9 cellular contexts compared by ENCODE assay signal in genomic region chr12:49567302-49567610, GRCh38. TPM values are rescaled to one million over a fixed set of nuclear protein-coding genes. Genes with fewer than 3 reads are reported as not detected.
DNase-seq lines count a peak whose midpoint lies in the region; ATAC-seq and TF ChIP-seq lines count a peak whose summit lies in the region.
"Had no signal": no experiment of that assay in that cellular context is flagged by ENCODE, and none has a peak within 500 bp of the region (broad histone marks: within the 10 kb centered on the region; RNA-seq: fewer than 3 reads in every experiment).

No MANE protein-coding gene starts in this region.

- peaks cover 2% of the 10 kb centered on the region; the same call in 1 of the 2 replicates for H3K36me3 ChIP-seq in GM23248 (ENCODE audit: low read depth)
- H3K36me3 ChIP-seq in heart left ventricle = peaks cover 0 to 32% (median 28%) of the 10 kb centered on the region in 9 donors
- peaks cover 25 to 31% (median 29%) of the 10 kb centered on the region in 3 donors for H3K36me3 ChIP-seq in skeletal muscle tissue (ENCODE audit: control insufficient read depth in 3 of 3, insufficient read depth in 3 of 3, low read length in 3 of 3)

- peaks cover 51% of the 10 kb centered on the region for H3K4me1 Mint-ChIP-seq in T-helper 17 cell

- peaks cover 60% of the 10 kb centered on the region for H3K79me2 ChIP-seq in GM23248 (ENCODE audit: insufficient read depth)

- H3K27ac ChIP-seq in AG04450 (ENCODE audit: low read depth, low read length) = no peak overlapping the region
- H3K27ac ChIP-seq in GM23248 = no peak overlapping the region
- peak overlapping the region; percentile 61 to 98 (median 94) for H3K27ac ChIP-seq in heart left ventricle
- H3K27ac ChIP-seq in skeletal muscle tissue (ENCODE audit: low read depth, low read length) = peak overlapping the region; percentile 94

- peaks cover 8% of the 10 kb centered on the region for H3K36me3 Mint-ChIP-seq in T-helper 17 cell (ENCODE audit: low read depth)

- ATAC-seq in T-helper 17 cell = peak; percentile 12
- ATAC-seq in heart left ventricle = peak in 3 of 4 donors; percentile 1 to 5 (median 1)

- intact Hi-C loops in heart left ventricle (cut with DNase I) = no loop called here

- H3K4me1 ChIP-seq in GM23248 (ENCODE audit: insufficient read depth) (peaks cover 11% of the 10 kb centered on the region; the same call in 1 of the 2 replicates), heart left ventricle (peaks cover 0 to 62% (median 43%) of the 10 kb centered on the region in 12 donors), skeletal muscle tissue (ENCODE audit: control insufficient read depth in 3 of 3, insufficient read depth in 3 of 3, low read length in 3 of 3) (peaks cover 48 to 72% (median 52%) of the 10 kb centered on the region in 3 donors)

- no peak for TF ChIP-seq POLR2A in heart left ventricle (IDR thresholded peaks at IDR 0.05)

- in situ Hi-C loops in GM23248 (cut with MboI) = no loop called here

- no peaks in the 10 kb centered on the region; the same call in 1 of the 2 replicates for H3K9me3 ChIP-seq in AG04450 (ENCODE audit: control insufficient read depth, insufficient read depth, low read length)
- no peaks in the 10 kb centered on the region for H3K9me3 ChIP-seq in GM23248 (ENCODE audit: low read depth)
- no peaks in the 10 kb centered on the region for H3K9me3 ChIP-seq in T-helper 17 cell (ENCODE audit: control insufficient read depth, low read length, poor library complexity, severe bottlenecking)
- H3K9me3 ChIP-seq in heart left ventricle = no peaks in the 10 kb centered on the region
- no peaks in the 10 kb centered on the region for H3K9me3 ChIP-seq in skeletal muscle tissue (ENCODE audit: control insufficient read depth in 3 of 3, low read length in 3 of 3)

- no peaks in the 10 kb centered on the region for H3K9me2 ChIP-seq in GM23248 (ENCODE audit: insufficient read depth)

- POLR2A ChIA-PET in AG04450 (lab: Yijun Ruan, JAX) = interaction anchor here (0.6 to 1.5 kb wide), 10 partner anchors 9 to 1562 kb away, joined by 3 to 7 read pairs (median 4); partner anchors contain the start of genes TMBIM6 and TROAP

- peak overlapping the region; percentile 96 for H3K9ac ChIP-seq in GM23248
- peak overlapping the region; percentile 95 to 99 (median 97) for H3K9ac ChIP-seq in skeletal muscle tissue (ENCODE audit: low read depth in 1 of 3, low read length in 3 of 3)

- no peaks in the 10 kb centered on the region for H3K27me3 Mint-ChIP-seq in T-helper 17 cell

- DNase-seq in AG04450 (ENCODE audit: low read depth, low spot score) (no peak), GM23248 (no peak), T-helper 17 cell (no peak), heart left ventricle (no peak), DMS153 treated with DMSO at 0.1 percent for 48 hours (lab: John Stamatoyannopoulos, UW; ENCODE audit: unreplicated experiment) (no peak), OCI-M2 (lab: John Stamatoyannopoulos, UW; ENCODE audit: unreplicated experiment) (no peak), GOT3 (lab: John Stamatoyannopoulos, UW) (no peak)

- peak overlapping the region; percentile 87 for H3K4me2 ChIP-seq in GM23248 (ENCODE audit: unreplicated experiment)

- H4K20me1 ChIP-seq in GM23248 (ENCODE audit: insufficient read depth) = no peaks in the 10 kb centered on the region

- TF ChIP-seq CTCF in AG04450 (IDR thresholded peaks at IDR 0.05; ENCODE audit: low read depth, low read length) = no peak
- TF ChIP-seq CTCF in heart left ventricle (IDR thresholded peaks at IDR 0.05) = no peak

- no peaks in the 10 kb centered on the region for H3F3A ChIP-seq in GM23248 (ENCODE audit: insufficient read depth)

- peak overlapping the region; percentile 97 for H2AFZ ChIP-seq in GM23248

- H3K4me3 ChIP-seq in AG04450 (ENCODE audit: low read depth, low read length) (peak overlapping the region; percentile 100), GM23248 (peak overlapping the region; percentile 99), heart left ventricle (peak overlapping the region; percentile 50 to 99 (median 82)), skeletal muscle tissue (ENCODE audit: low read length in 3 of 3) (peak overlapping the region; percentile 78 to 100 (median 97))

- peak overlapping the region; percentile 99 for H3K4me3 Mint-ChIP-seq in T-helper 17 cell

- 7 to 8% methylated on average over 11 of the region's 11 CpGs for WGBS in GM23248 (ENCODE audit: low coverage in 1 of 2, low lambda C conversion rate in 2 of 2, missing lambda C conversion rate in 2 of 2), 2 experiments
- 5 to 9% (median 6%) methylated on average over 11 of the region's 11 CpGs for WGBS in heart left ventricle, 4 donors

- CTCF ChIA-PET in AG04450 (lab: Charles Lee) = interaction anchor here (0.5 to 1.7 kb wide), 4 partner anchors 13 to 236 kb away, joined by 3 to 5 read pairs (median 4); no protein-coding TSS in a partner anchor

- H3K27ac Mint-ChIP-seq in T-helper 17 cell = peak overlapping the region; percentile 99

- H3K27me3 ChIP-seq in AG04450 (ENCODE audit: control insufficient read depth, insufficient read depth, low read length) = no peaks in the 10 kb centered on the region
- no peaks in the 10 kb centered on the region for H3K27me3 ChIP-seq in GM23248 (replicated peaks; ENCODE audit: insufficient read depth)
- no peaks in the 10 kb centered on the region for H3K27me3 ChIP-seq in heart left ventricle
- no peaks in the 10 kb centered on the region for H3K27me3 ChIP-seq in skeletal muscle tissue (ENCODE audit: control insufficient read depth in 3 of 3, insufficient read depth in 3 of 3, low read length in 3 of 3)

RNA-seq across cellular contexts. Expression of gene MCRS1, which starts 0.7 kb away (rescaled TPM):
- 47.0 and 54.2 TPM in 2 replicates for polyA plus RNA-seq in AG04450 (2011; rRNA removed)
- polyA minus RNA-seq in AG04450 (2011; rRNA and poly(A)+ RNA removed) = 55.0 and 80.9 TPM in 2 replicates
- 54.9 and 60.4 TPM in 2 replicates for total RNA-seq in GM23248 (2014; rRNA removed; shearing (Covaris generic))
- 64.2 and 66.0 TPM in 2 replicates for polyA plus RNA-seq in GM23248 (2016; fragmentation: Nextera tagmentation; extraction: Ambion mirVana)
- 10 to 100 TPM; 78.0 to 92.2 TPM for total RNA-seq in T-helper 17 cell
- 100 to 1,000 TPM in 3 of 9 donors, 10 to 100 TPM in 6; 70.0 to 122 (median 88.3) TPM for total RNA-seq in heart left ventricle
- 10 to 100 TPM; 64.2 to 80.3 TPM for polyA plus RNA-seq in heart left ventricle
- 33.9 TPM for total RNA-seq in skeletal muscle tissue

RNA-seq across cellular contexts. Expression of gene KCNH3, which starts 28.4 kb away (rescaled TPM):
- 0.01 and 0.11 TPM in 2 replicates for polyA plus RNA-seq in AG04450 (2011; rRNA removed)
- not detected in 2 replicates for polyA minus RNA-seq in AG04450 (2011; rRNA and poly(A)+ RNA removed)
- total RNA-seq in GM23248 (2014; rRNA removed; shearing (Covaris generic)) = not detected in 2 replicates
- 0.09 and 0.10 TPM in 2 replicates for polyA plus RNA-seq in GM23248 (2016; fragmentation: Nextera tagmentation; extraction: Ambion mirVana)
- total RNA-seq in T-helper 17 cell = 1 to 10 TPM; 2.7 to 3.1 TPM
- 1 to 10 TPM in 3 of 9 donors, under 1 TPM in 6; 0.19 to 2.2 (median 0.40) TPM for total RNA-seq in heart left ventricle
- polyA plus RNA-seq in heart left ventricle = under 1 TPM; 0.14 to 0.42 TPM
- 0.52 TPM for total RNA-seq in skeletal muscle tissue
- total RNA-seq: lung microvascular endothelial cell had no signal

RNA-seq across cellular contexts. Expression of gene FAM186B, which starts 38.2 kb away (rescaled TPM):
- polyA plus RNA-seq in AG04450 (2011; rRNA removed) (0.05 and 0.07 TPM in 2 replicates), GM23248 (2016; fragmentation: Nextera tagmentation; extraction: Ambion mirVana) (0.14 and 0.38 TPM in 2 replicates), heart left ventricle (under 1 TPM; 0.17 to 0.30 TPM)
- polyA minus RNA-seq in AG04450 (2011; rRNA and poly(A)+ RNA removed) = 0.09 and 0.41 TPM in 2 replicates
- total RNA-seq in GM23248 (2014; rRNA removed; shearing (Covaris generic)) = 0.22 and 1.4 TPM in 2 replicates
- total RNA-seq in T-helper 17 cell (under 1 TPM; 0.37 to 0.39 TPM), heart left ventricle (under 1 TPM; 0.23 to 0.78 (median 0.48) TPM), skeletal muscle tissue (not detected)

RNA-seq across cellular contexts. Expression of gene PRPF40B, which starts 56.1 kb away (rescaled TPM):
- polyA plus RNA-seq in AG04450 (2011; rRNA removed) = 9.0 and 10.9 TPM in 2 replicates
- polyA minus RNA-seq in AG04450 (2011; rRNA and poly(A)+ RNA removed) = 10.3 and 12.2 TPM in 2 replicates
- 9.9 and 10.2 TPM in 2 replicates for total RNA-seq in GM23248 (2014; rRNA removed; shearing (Covaris generic))
- 11.6 and 12.6 TPM in 2 replicates for polyA plus RNA-seq in GM23248 (2016; fragmentation: Nextera tagmentation; extraction: Ambion mirVana)
- total RNA-seq in T-helper 17 cell = 1 to 10 TPM; 5.6 to 7.1 TPM
- 10 to 100 TPM; 12.7 to 25.5 (median 20.9) TPM for total RNA-seq in heart left ventricle
- polyA plus RNA-seq in heart left ventricle = 10 to 100 TPM; 12.0 to 21.1 TPM
- 7.3 TPM for total RNA-seq in skeletal muscle tissue

Comparison
In these comparisons a context has a peak if more than half of its experiments do, and no peak if none do; other contexts are left out.
1. H3K27ac ChIP-seq: peak in heart left ventricle (12 of 12) and skeletal muscle tissue (single experiment); none in AG04450 (single experiment) and GM23248 (single experiment).
2. Peak in every context shown above with its lines, with median percentiles within 50 percentile points of each other: H3K4me3 ChIP-seq.